17 cellular contexts compared by ENCODE assay signal in genomic region chr10:28585076-28585475, GRCh38. TPM values are rescaled to one million over a fixed set of nuclear protein-coding genes. Genes with fewer than 3 reads are reported as not detected.
DNase-seq lines count a peak whose midpoint lies in the region; ATAC-seq, FAIRE-seq and TF ChIP-seq lines count a peak whose summit lies in the region.
"Had no signal": no experiment of that assay in that cellular context is flagged by ENCODE, and none has a peak within 500 bp of the region (broad histone marks: within the 10 kb centered on the region; RNA-seq: fewer than 3 reads in every experiment).

No MANE protein-coding gene starts in this region.

- peaks cover 62% of the 10 kb centered on the region for H3K4me1 Mint-ChIP-seq in activated naive CD8-positive, alpha-beta T cell (ENCODE audit: low read depth)
- H3K4me1 Mint-ChIP-seq in activated naive CD8-positive, alpha-beta T cell treated with anti-CD3 and anti-CD28 coated beads, Interleukin-2, amount 50 U/mL, for 24 hours: peaks cover 51% of the 10 kb centered on the region
- H3K4me1 Mint-ChIP-seq in HFFc6 (ENCODE audit: low read depth) (peaks cover 60% of the 10 kb centered on the region), neural crest cell (no peaks in the 10 kb centered on the region)
- peaks cover 51% of the 10 kb centered on the region for H3K4me1 Mint-ChIP-seq in dendritic cell treated with granulocyte-macrophage colony-stimulating factor and Interleukin-4, amounts not matched to agents 40 ng/mL and 50 ng/mL, for 4 days (ENCODE audit: low read depth)

- FAIRE-seq in RCC 7860 (lab: Jason Lieb, UNC): no peak

- no peak overlapping the region for H2BK120ac ChIP-seq in trophoblast cell (ENCODE audit: insufficient read depth, low read length, poor library complexity)

- no peak overlapping the region for H4K12ac ChIP-seq in trophoblast cell (ENCODE audit: low read depth, low read length)

- H3K9me3 ChIP-seq in trophoblast cell (ENCODE audit: insufficient read depth, low read depth, low read length): no peaks in the 10 kb centered on the region
- H3K9me3 ChIP-seq: BLaER1 had no signal

- no peaks in the 10 kb centered on the region for H3K27me3 ChIP-seq in trophoblast cell (ENCODE audit: insufficient read depth, low read length)
- H3K27me3 ChIP-seq: BLaER1 had no signal

- no peak overlapping the region for H3K14ac ChIP-seq in trophoblast cell (ENCODE audit: low read length)

- H3K27me3 Mint-ChIP-seq in activated naive CD8-positive, alpha-beta T cell: no peaks in the 10 kb centered on the region
- no peaks in the 10 kb centered on the region for H3K27me3 Mint-ChIP-seq in activated naive CD8-positive, alpha-beta T cell treated with anti-CD3 and anti-CD28 coated beads, Interleukin-2, amount 50 U/mL, for 24 hours
- no peaks in the 10 kb centered on the region for H3K27me3 Mint-ChIP-seq in HFFc6 (ENCODE audit: insufficient read depth)
- no peaks in the 10 kb centered on the region for H3K27me3 Mint-ChIP-seq in dendritic cell treated with granulocyte-macrophage colony-stimulating factor and Interleukin-4, amounts not matched to agents 40 ng/mL and 50 ng/mL, for 4 days
- H3K27me3 Mint-ChIP-seq in neural crest cell (ENCODE audit: low read depth): no peaks in the 10 kb centered on the region

- no peak for DNase-seq in activated naive CD8-positive, alpha-beta T cell treated with anti-CD3 and anti-CD28 coated beads, Interleukin-2, amount 50 U/mL, for 24 hours
- no peak for DNase-seq in HFFc6
- DNase-seq in neural crest cell (ENCODE audit: low read depth, low spot score): no peak
- no peak for DNase-seq in RCC 7860 (ENCODE audit: low spot score)
- DNase-seq in NCI-H82 (lab: John Stamatoyannopoulos, UW): no peak
- DNase-seq in trophoblast cell: no peak
- DNase-seq: DMS153, HCEC 1CT, MV-4-11, NCI-H1417 treated with DMSO at 0.1 percent for 48 hours, NCI-H2029, NCI-H2171, NCI-H446 treated with DMSO at 0.1 percent for 48 hours, NCI-H748 treated with DMSO at 0.1 percent for 48 hours had no signal

- H4K91ac ChIP-seq in trophoblast cell (ENCODE audit: low read depth, low read length): no peak overlapping the region

- no peak overlapping the region for H3K4me3 ChIP-seq in trophoblast cell (ENCODE audit: low read depth, low read length)
- H3K4me3 ChIP-seq: BLaER1 had no signal

- H2BK12ac ChIP-seq in trophoblast cell (ENCODE audit: low read length): no peak overlapping the region

- H3K9me3 Mint-ChIP-seq in activated naive CD8-positive, alpha-beta T cell (ENCODE audit: low read depth): no peaks in the 10 kb centered on the region
- H3K9me3 Mint-ChIP-seq in activated naive CD8-positive, alpha-beta T cell treated with anti-CD3 and anti-CD28 coated beads, Interleukin-2, amount 50 U/mL, for 24 hours: no peaks in the 10 kb centered on the region
- H3K9me3 Mint-ChIP-seq in HFFc6: no peaks in the 10 kb centered on the region
- no peaks in the 10 kb centered on the region for H3K9me3 Mint-ChIP-seq in dendritic cell treated with granulocyte-macrophage colony-stimulating factor and Interleukin-4, amounts not matched to agents 40 ng/mL and 50 ng/mL, for 4 days
- no peaks in the 10 kb centered on the region for H3K9me3 Mint-ChIP-seq in neural crest cell

- no peak overlapping the region for H3K23ac ChIP-seq in trophoblast cell (ENCODE audit: low read length)

- no peak for ATAC-seq in activated naive CD8-positive, alpha-beta T cell treated with anti-CD3 and anti-CD28 coated beads, Interleukin-2, amount 50 U/mL, for 24 hours

- peak overlapping the region; percentile 28 for H3K27ac Mint-ChIP-seq in activated naive CD8-positive, alpha-beta T cell
- no peak overlapping the region for H3K27ac Mint-ChIP-seq in activated naive CD8-positive, alpha-beta T cell treated with anti-CD3 and anti-CD28 coated beads, Interleukin-2, amount 50 U/mL, for 24 hours
- peak overlapping the region; percentile 31; the same call in 1 of the 2 replicates for H3K27ac Mint-ChIP-seq in HFFc6
- peak overlapping the region; percentile 59 for H3K27ac Mint-ChIP-seq in dendritic cell treated with granulocyte-macrophage colony-stimulating factor and Interleukin-4, amounts not matched to agents 40 ng/mL and 50 ng/mL, for 4 days
- peak overlapping the region; percentile 2 for H3K27ac Mint-ChIP-seq in neural crest cell (ENCODE audit: unreplicated experiment)

- H4K8ac ChIP-seq in trophoblast cell (ENCODE audit: low read depth, low read length): no peak overlapping the region

- TF ChIP-seq CTCF in HFFc6 (IDR thresholded peaks at IDR 0.05): no peak
- no peak for TF ChIP-seq CTCF in neural crest cell (conservative IDR thresholded peaks at IDR 0.05)

- H3K36me3 ChIP-seq in trophoblast cell (ENCODE audit: control insufficient read depth in 1 of 2, insufficient read depth in 2 of 2, low read length in 2 of 2): peaks cover 16 to 24% of the 10 kb centered on the region in 2 experiments

- H2BK5ac ChIP-seq in trophoblast cell (ENCODE audit: low read depth, low read length, poor library complexity): no peak overlapping the region

- H2AFZ ChIP-seq in trophoblast cell (ENCODE audit: insufficient read depth, low read length, poor library complexity): no peak overlapping the region

- peaks cover 20% of the 10 kb centered on the region for H3K36me3 Mint-ChIP-seq in activated naive CD8-positive, alpha-beta T cell
- peaks cover 55% of the 10 kb centered on the region for H3K36me3 Mint-ChIP-seq in activated naive CD8-positive, alpha-beta T cell treated with anti-CD3 and anti-CD28 coated beads, Interleukin-2, amount 50 U/mL, for 24 hours (ENCODE audit: low read depth)
- H3K36me3 Mint-ChIP-seq in HFFc6 (ENCODE audit: low read depth): peaks cover 27% of the 10 kb centered on the region
- peaks cover 76% of the 10 kb centered on the region for H3K36me3 Mint-ChIP-seq in dendritic cell treated with granulocyte-macrophage colony-stimulating factor and Interleukin-4, amounts not matched to agents 40 ng/mL and 50 ng/mL, for 4 days (ENCODE audit: low read depth)
- peaks cover 14% of the 10 kb centered on the region for H3K36me3 Mint-ChIP-seq in neural crest cell (ENCODE audit: low read depth)

- no peak overlapping the region for H3K4me3 Mint-ChIP-seq in activated naive CD8-positive, alpha-beta T cell
- no peak overlapping the region for H3K4me3 Mint-ChIP-seq in activated naive CD8-positive, alpha-beta T cell treated with anti-CD3 and anti-CD28 coated beads, Interleukin-2, amount 50 U/mL, for 24 hours
- H3K4me3 Mint-ChIP-seq in HFFc6 (no peak overlapping the region), neural crest cell (no peak overlapping the region)
- H3K4me3 Mint-ChIP-seq in dendritic cell treated with granulocyte-macrophage colony-stimulating factor and Interleukin-4, amounts not matched to agents 40 ng/mL and 50 ng/mL, for 4 days: no peak overlapping the region

- H3K27ac ChIP-seq in trophoblast cell (ENCODE audit: low read depth, low read length): no peak overlapping the region
- H3K27ac ChIP-seq: BLaER1 had no signal

- H3K18ac ChIP-seq in trophoblast cell (ENCODE audit: low read length): no peak overlapping the region

- no peaks in the 10 kb centered on the region for H3K79me1 ChIP-seq in trophoblast cell (ENCODE audit: low read length)

- H3K4me2 ChIP-seq in trophoblast cell (ENCODE audit: low read length): no peak overlapping the region
- H3K4me2 ChIP-seq: BLaER1 had no signal

- intact Hi-C loops in dendritic cell treated with granulocyte-macrophage colony-stimulating factor and Interleukin-4, amounts not matched to agents 40 ng/mL and 50 ng/mL, for 4 days (cut with micrococcal nuclease): loop anchor here (5.0 kb wide), 1 partner anchor 153 kb away; no protein-coding TSS in a partner anchor

- no peak overlapping the region for H3K4ac ChIP-seq in trophoblast cell (ENCODE audit: low read depth, low read length)

- peaks cover 0 to 2% of the 10 kb centered on the region in 2 experiments for H3K4me1 ChIP-seq in trophoblast cell (ENCODE audit: control insufficient read depth in 1 of 2, insufficient read depth in 2 of 2, low read length in 2 of 2)
- H3K4me1 ChIP-seq: BLaER1 had no signal

- no CpG with 5 or more reads among the region's 6 CpGs for WGBS in trophoblast cell (ENCODE audit: extremely low coverage, insufficient coverage, insufficient read length)

- no peak overlapping the region for H3K9ac ChIP-seq in trophoblast cell (ENCODE audit: low read length)
- H3K9ac ChIP-seq: BLaER1 had no signal

- H3K79me2 ChIP-seq in trophoblast cell (ENCODE audit: control insufficient read depth, insufficient read depth, low read length, poor library complexity): peaks cover 5% of the 10 kb centered on the region

- H2AK5ac ChIP-seq in trophoblast cell (ENCODE audit: low read length): no peak overlapping the region

RNA-seq across cellular contexts. Expression of gene WAC, which starts 52.2 kb away (rescaled TPM):
- total RNA-seq in HFFc6 (2021; fragmentation: NEBNext Ultra II Directional; extraction: Animal tissue kit (Norgen Biotek cat#: 25700)): 10 to 100 TPM; 67.2 to 81.5 (median 74.3) TPM
- total RNA-seq in neural crest cell: 123 and 137 TPM in 2 replicates
- polyA plus RNA-seq in trophoblast cell (2013): 143 and 144 TPM in 2 replicates
